Comparison of ENCODE assay signal across 10 cellular contexts in the genomic region with DNA sequence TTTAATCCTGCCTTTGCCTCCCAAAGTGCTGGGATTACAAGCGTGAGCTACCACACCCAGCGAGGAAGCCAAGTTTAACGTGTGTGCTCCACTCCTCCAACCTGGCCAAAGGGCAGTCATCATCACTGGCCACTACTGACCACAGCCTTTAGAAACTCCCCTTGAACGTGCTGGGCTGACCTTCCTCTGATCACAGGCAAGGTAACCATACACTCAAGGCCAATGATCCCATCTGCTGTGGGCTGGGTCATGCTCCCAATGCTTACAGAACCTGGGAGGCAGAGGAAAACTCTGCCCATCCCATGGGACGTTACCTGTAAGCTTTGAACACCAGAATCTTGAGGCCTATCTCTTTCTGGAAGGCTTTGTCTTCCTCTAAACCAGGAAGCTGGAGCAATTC. TPM values are rescaled to one million over a fixed set of nuclear protein-coding genes. Genes with fewer than 3 reads are reported as not detected.
"Had no signal": no experiment of that assay in that cellular context is flagged by ENCODE, and none has a peak within 500 bp of the region (broad histone marks: within the 10 kb centered on the region; RNA-seq: fewer than 3 reads in every experiment).

No MANE protein-coding gene starts in this region.

RNA-seq across cellular contexts. Expression of a gene that starts 51.9 kb away (rescaled TPM):
- total RNA-seq: activated B cell treated with CpG ODN at 0.5 μM for 24 hours; activated CD4-positive, alpha-beta memory T cell treated with anti-CD3 and anti-CD28 coated beads for 36 hours; activated CD4-positive, alpha-beta memory T cell treated with anti-CD3 and anti-CD28 coated beads, Interleukin-2, amount 10 ng/mL, durations not matched to agents 7 days and 5 days; activated CD4-positive, alpha-beta T cell treated with anti-CD3 and anti-CD28 coated beads for 36 hours; activated CD4-positive, alpha-beta T cell treated with anti-CD3 and anti-CD28 coated beads, Interleukin-2, amount 10 ng/mL, durations not matched to agents 24 days and 14 days; activated CD8-positive, alpha-beta memory T cell treated with anti-CD3 and anti-CD28 coated beads for 36 hours; activated CD8-positive, alpha-beta T cell treated with anti-CD3 and anti-CD28 coated beads for 36 hours; T-helper 1 cell treated with Interleukin-12 subunit alpha and Interleukin-12 subunit beta and Interleukin-4 antibody, amounts not matched to agents 30 ng/mL and 1 ng/mL, for 36 hours; T-helper 17 cell; WTC11 had no signal
